In the genomic region with DNA sequence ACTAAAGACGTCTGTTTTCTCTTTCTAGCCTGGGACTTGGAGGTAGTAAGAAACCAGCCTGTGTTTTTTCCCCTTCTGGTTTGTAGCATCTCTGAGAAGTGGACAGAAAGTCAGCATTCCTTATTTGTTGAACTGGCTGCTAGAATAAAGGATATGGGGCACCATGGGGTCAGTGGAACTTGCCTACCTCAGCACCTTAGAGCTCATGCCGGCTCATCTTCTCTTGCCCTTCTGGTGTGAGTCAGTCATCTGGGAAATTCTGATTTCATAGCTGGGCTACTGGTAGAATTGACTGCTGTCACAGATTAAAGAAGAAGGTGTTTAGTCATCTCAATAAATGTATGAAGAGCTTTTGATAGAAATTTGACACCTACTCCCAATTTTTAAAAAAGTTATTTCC, we compare ENCODE assay signal across 20 cellular contexts.
"Had no signal": no experiment of that assay in that cellular context is flagged by ENCODE, and none has a peak within 500 bp of the region (broad histone marks: within the 10 kb centered on the region; RNA-seq: fewer than 3 reads in every experiment).

No MANE protein-coding gene starts in this region.

- DNase-seq: cerebellar nuclear complex; cortex of kidney; dorsolateral prefrontal cortex; effector CD4-positive, alpha-beta T cell; foreskin fibroblast; gastrocnemius medialis; left cardiac atrium; left lung; mesendoderm; midbrain; naive thymus-derived CD4-positive, alpha-beta T cell; right lobe of liver; stimulated activated CD4-positive, alpha-beta T cell treated with anti-CD3 and anti-CD28 coated beads, Interleukin-2, amount 100 ng/mL, for 24 hours; stimulated activated CD4-positive, alpha-beta T cell treated with anti-CD3 and anti-CD28 coated beads, Interleukin-4, amount 100 ng/mL, for 24 hours; thyroid gland had no signal

- H3K9me3 ChIP-seq: gastrocnemius medialis, left lung, right lobe of liver, thyroid gland had no signal

- H3K4me1 ChIP-seq: gastrocnemius medialis, left lung, neural progenitor cell, parathyroid adenoma, right lobe of liver had no signal

- H3K36me3 ChIP-seq: gastrocnemius medialis, left lung, neural progenitor cell, right lobe of liver, thyroid gland had no signal

- ATAC-seq: esophagus mucosa; gastrocnemius medialis; left cardiac atrium; left lung; naive thymus-derived CD4-positive, alpha-beta T cell; right lobe of liver; stimulated activated memory B cell treated with anti-CD40 and anti-IgM and Interleukin-4, amounts not matched to agents 10 μg/mL and 1 μg/mL and 100 μg/mL, for 72 hours had no signal

- FAIRE-seq: keratinocyte had no signal

- H3K4me3 ChIP-seq: dorsolateral prefrontal cortex, gastrocnemius medialis, left lung, neural progenitor cell, right lobe of liver, thyroid gland had no signal

- H3K27me3 ChIP-seq: gastrocnemius medialis, left lung, neural progenitor cell, right lobe of liver, thyroid gland had no signal
